In the genomic region with DNA sequence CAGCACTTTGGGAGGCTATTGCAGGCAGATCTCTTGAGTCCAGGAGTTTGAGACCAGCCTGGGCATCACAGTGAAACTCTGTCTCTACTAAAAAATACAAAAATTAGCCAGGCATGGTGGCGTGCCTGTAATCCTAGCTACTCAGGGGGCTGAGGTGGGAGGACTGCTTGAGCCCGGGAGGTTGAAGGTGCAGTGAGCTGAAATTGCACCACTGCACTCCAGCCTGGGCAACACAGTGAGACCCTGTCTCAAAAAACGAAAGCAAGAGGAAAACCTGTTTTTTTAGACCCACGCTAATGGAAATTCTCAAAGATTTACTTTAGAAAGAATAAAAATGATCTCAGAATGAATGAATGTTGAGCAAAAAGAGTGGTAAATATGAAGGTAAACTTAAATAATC, we compare ENCODE assay signal across 7 cellular contexts. TPM values are rescaled to one million over a fixed set of nuclear protein-coding genes. Genes with fewer than 3 reads are reported as not detected.
DNase-seq lines count a peak whose midpoint lies in the region; ATAC-seq and TF ChIP-seq lines count a peak whose summit lies in the region.
"Not testable (repeated sequence)": the region's sequence is repeated elsewhere in the genome, so short reads cannot be mapped to it uniquely, and the experiment has no call there.

No MANE protein-coding gene starts in this region.

- H4K5ac ChIP-seq in H9 (ENCODE audit: insufficient read length, low read depth, low read length) = not testable (repeated sequence)

- H3K27ac Mint-ChIP-seq in H9 = peak overlapping the region in 2 of 3 experiments; percentile 23 to 72; a peak in 1 of 7 replicates
- H3K27ac Mint-ChIP-seq in T-helper 17 cell = peak overlapping the region; percentile 86
- peak overlapping the region; percentile 38 for H3K27ac Mint-ChIP-seq in activated CD8-positive, alpha-beta T cell treated with anti-CD3 and anti-CD28 coated beads for 36 hours
- H3K27ac Mint-ChIP-seq in activated T-helper 2 cell treated with anti-CD3 and anti-CD28 coated beads, Interferon-gamma antibody, Interleukin-2, Interleukin-4, amounts not matched to agents 10 μg/mL and 5 μg/mL and 100 μg/mL, durations not matched to agents 14 hours and 24 hours and 36 hours = peak overlapping the region; percentile 38
- peak overlapping the region; percentile 53 for H3K27ac Mint-ChIP-seq in chondrocyte (ENCODE audit: unreplicated experiment)
- H3K27ac Mint-ChIP-seq in naive B cell = peak overlapping the region in 4 of 6 donors; percentile 64 to 83 (median 70)
- peak overlapping the region; percentile 46 for H3K27ac Mint-ChIP-seq in stimulated activated effector memory CD8-positive, alpha-beta T cell treated with anti-CD3 and anti-CD28 coated beads, Interleukin-12 subunit alpha, Interleukin-12 subunit beta, amount 100 ng/mL, for 72 hours

- TF ChIP-seq CTCF in H9 (conservative IDR thresholded peaks at IDR 0.05); activated CD8-positive, alpha-beta T cell treated with anti-CD3 and anti-CD28 coated beads for 36 hours (IDR thresholded peaks at IDR 0.05); chondrocyte (IDR thresholded peaks at IDR 0.05): not testable (repeated sequence)

- not testable (repeated sequence) for H3K4me3 Mint-ChIP-seq in H9; T-helper 17 cell; activated CD8-positive, alpha-beta T cell treated with anti-CD3 and anti-CD28 coated beads for 36 hours; activated T-helper 2 cell treated with anti-CD3 and anti-CD28 coated beads, Interferon-gamma antibody, Interleukin-2, Interleukin-4, amounts not matched to agents 10 μg/mL and 5 μg/mL and 100 μg/mL, durations not matched to agents 14 hours and 24 hours and 36 hours (ENCODE audit: low read depth); chondrocyte (ENCODE audit: unreplicated experiment); naive B cell; stimulated activated effector memory CD8-positive, alpha-beta T cell treated with anti-CD3 and anti-CD28 coated beads, Interleukin-12 subunit alpha, Interleukin-12 subunit beta, amount 100 ng/mL, for 72 hours

- H3K4me1 Mint-ChIP-seq in H9 (peaks cover 0 to 13% of the 10 kb centered on the region in 2 experiments; a peak in 2 of 4 replicates), T-helper 17 cell (peaks cover 34% of the 10 kb centered on the region), chondrocyte (ENCODE audit: low read depth) (peaks cover 43% of the 10 kb centered on the region), naive B cell (peaks cover 33 to 65% (median 56%) of the 10 kb centered on the region in 3 donors)
- peaks cover 56% of the 10 kb centered on the region for H3K4me1 Mint-ChIP-seq in activated CD8-positive, alpha-beta T cell treated with anti-CD3 and anti-CD28 coated beads for 36 hours (ENCODE audit: low read depth)
- peaks cover 21% of the 10 kb centered on the region for H3K4me1 Mint-ChIP-seq in activated T-helper 2 cell treated with anti-CD3 and anti-CD28 coated beads, Interferon-gamma antibody, Interleukin-2, Interleukin-4, amounts not matched to agents 10 μg/mL and 5 μg/mL and 100 μg/mL, durations not matched to agents 14 hours and 24 hours and 36 hours (ENCODE audit: low read depth)
- peaks cover 41% of the 10 kb centered on the region for H3K4me1 Mint-ChIP-seq in stimulated activated effector memory CD8-positive, alpha-beta T cell treated with anti-CD3 and anti-CD28 coated beads, Interleukin-12 subunit alpha, Interleukin-12 subunit beta, amount 100 ng/mL, for 72 hours

- peaks cover 24% of the 10 kb centered on the region for H3K79me1 ChIP-seq in H9 (ENCODE audit: insufficient read depth, low read depth, low read length, poor library complexity, severe bottlenecking)

- H3K4me2 ChIP-seq in H9 (ENCODE audit: insufficient read depth, insufficient read length, low read length) = not testable (repeated sequence)

- POLR2A ChIA-PET in activated CD8-positive, alpha-beta T cell treated with anti-CD3 and anti-CD28 coated beads for 36 hours (lab: Charles Lee) = interaction anchor here (1.5 kb wide), 1 partner anchor 11 kb away, joined by 4 read pairs; no protein-coding TSS in a partner anchor

- CTCF ChIA-PET in activated CD8-positive, alpha-beta T cell treated with anti-CD3 and anti-CD28 coated beads for 36 hours (lab: Charles Lee) = interaction anchor here (1.5 kb wide), 1 partner anchor 159 kb away, joined by 4 read pairs; no protein-coding TSS in a partner anchor

- intact Hi-C loops in activated CD8-positive, alpha-beta T cell treated with anti-CD3 and anti-CD28 coated beads for 36 hours (cut with micrococcal nuclease); activated T-helper 2 cell treated with anti-CD3 and anti-CD28 coated beads, Interferon-gamma antibody, Interleukin-2, Interleukin-4, amounts not matched to agents 10 μg/mL and 5 μg/mL and 100 μg/mL, durations not matched to agents 14 hours and 24 hours and 36 hours (cut with micrococcal nuclease): not testable (repeated sequence)

- DNase-seq in H9; T-helper 17 cell; activated CD8-positive, alpha-beta T cell treated with anti-CD3 and anti-CD28 coated beads for 36 hours; activated T-helper 2 cell treated with anti-CD3 and anti-CD28 coated beads, Interferon-gamma antibody, Interleukin-2, Interleukin-4, amounts not matched to agents 10 μg/mL and 5 μg/mL and 100 μg/mL, durations not matched to agents 14 hours and 24 hours and 36 hours (ENCODE audit: low spot score); chondrocyte (ENCODE audit: low spot score); naive B cell; stimulated activated effector memory CD8-positive, alpha-beta T cell treated with anti-CD3 and anti-CD28 coated beads, Interleukin-12 subunit alpha, Interleukin-12 subunit beta, amount 100 ng/mL, for 72 hours (ENCODE audit: low spot score in 2 of 2): not testable (repeated sequence)

- H3T11ph ChIP-seq in H9 (ENCODE audit: low read length) = not testable (repeated sequence)

- peaks cover 21 to 25% of the 10 kb centered on the region in 2 experiments for H3K9me3 Mint-ChIP-seq in H9
- not testable (repeated sequence) for H3K9me3 Mint-ChIP-seq in activated CD8-positive, alpha-beta T cell treated with anti-CD3 and anti-CD28 coated beads for 36 hours; chondrocyte (ENCODE audit: low read depth); naive B cell; stimulated activated effector memory CD8-positive, alpha-beta T cell treated with anti-CD3 and anti-CD28 coated beads, Interleukin-12 subunit alpha, Interleukin-12 subunit beta, amount 100 ng/mL, for 72 hours
- peaks cover 18% of the 10 kb centered on the region for H3K9me3 Mint-ChIP-seq in activated T-helper 2 cell treated with anti-CD3 and anti-CD28 coated beads, Interferon-gamma antibody, Interleukin-2, Interleukin-4, amounts not matched to agents 10 μg/mL and 5 μg/mL and 100 μg/mL, durations not matched to agents 14 hours and 24 hours and 36 hours

- H2AFZ ChIP-seq in H9 (ENCODE audit: low read length) = not testable (repeated sequence)

- H2BK5ac ChIP-seq in H9 (ENCODE audit: insufficient read length, low read length) = not testable (repeated sequence)

- not testable (repeated sequence) for ATAC-seq in T-helper 17 cell; activated CD8-positive, alpha-beta T cell treated with anti-CD3 and anti-CD28 coated beads for 36 hours; naive B cell (ENCODE audit: low read depth in 2 of 2); stimulated activated effector memory CD8-positive, alpha-beta T cell treated with anti-CD3 and anti-CD28 coated beads, Interleukin-12 subunit alpha, Interleukin-12 subunit beta, amount 100 ng/mL, for 72 hours

- H2BK12ac ChIP-seq in H9 (ENCODE audit: insufficient read length, low read depth, low read length) = not testable (repeated sequence)

- WGBS in H9 (ENCODE audit: extremely low coverage, insufficient read length, low lambda C conversion rate) = no CpG with 5 or more reads among the region's 4 CpGs

- H3K79me2 ChIP-seq in H9 (ENCODE audit: insufficient read depth, low read length) = peaks cover 26% of the 10 kb centered on the region; the same call in 1 of the 2 replicates

- H3K23ac ChIP-seq in H9 (ENCODE audit: insufficient read length, low read depth, low read length) = not testable (repeated sequence)

- H3K27me3 ChIP-seq in H9 (ENCODE audit: insufficient read depth, low read length) = not testable (repeated sequence)

- not testable (repeated sequence) for H4K8ac ChIP-seq in H9 (replicated peaks; ENCODE audit: insufficient read length, low read depth, low read length)

- H3K23me2 ChIP-seq in H9 (ENCODE audit: insufficient read length, low read depth, low read length, poor library complexity, severe bottlenecking) = not testable (repeated sequence)

- H2BK120ac ChIP-seq in H9 (ENCODE audit: low read depth, low read length, poor library complexity, severe bottlenecking) = not testable (repeated sequence)

- H3K27me3 Mint-ChIP-seq in H9 (ENCODE audit: low read depth); T-helper 17 cell; activated CD8-positive, alpha-beta T cell treated with anti-CD3 and anti-CD28 coated beads for 36 hours; activated T-helper 2 cell treated with anti-CD3 and anti-CD28 coated beads, Interferon-gamma antibody, Interleukin-2, Interleukin-4, amounts not matched to agents 10 μg/mL and 5 μg/mL and 100 μg/mL, durations not matched to agents 14 hours and 24 hours and 36 hours (ENCODE audit: low read depth); chondrocyte (ENCODE audit: low read depth); naive B cell: not testable (repeated sequence)

- not testable (repeated sequence) for H2BK20ac ChIP-seq in H9 (ENCODE audit: low read depth, low read length, poor library complexity, severe bottlenecking)

- H3K36me3 Mint-ChIP-seq in H9 (ENCODE audit: insufficient read depth in 1 of 3, low read depth in 3 of 3) (peaks cover 37 to 48% (median 43%) of the 10 kb centered on the region in 3 experiments), naive B cell (peaks cover 0 to 19% of the 10 kb centered on the region in 2 donors)
- not testable (repeated sequence) for H3K36me3 Mint-ChIP-seq in T-helper 17 cell (ENCODE audit: low read depth); chondrocyte (ENCODE audit: low read depth)
- peaks cover 55% of the 10 kb centered on the region for H3K36me3 Mint-ChIP-seq in activated CD8-positive, alpha-beta T cell treated with anti-CD3 and anti-CD28 coated beads for 36 hours (ENCODE audit: low read depth)
- H3K36me3 Mint-ChIP-seq in activated T-helper 2 cell treated with anti-CD3 and anti-CD28 coated beads, Interferon-gamma antibody, Interleukin-2, Interleukin-4, amounts not matched to agents 10 μg/mL and 5 μg/mL and 100 μg/mL, durations not matched to agents 14 hours and 24 hours and 36 hours (ENCODE audit: low read depth) = peaks cover 70% of the 10 kb centered on the region
- H3K36me3 Mint-ChIP-seq in stimulated activated effector memory CD8-positive, alpha-beta T cell treated with anti-CD3 and anti-CD28 coated beads, Interleukin-12 subunit alpha, Interleukin-12 subunit beta, amount 100 ng/mL, for 72 hours = peaks cover 81% of the 10 kb centered on the region

- not testable (repeated sequence) for H4K20me1 ChIP-seq in H9 (ENCODE audit: control insufficient read depth, insufficient read depth, insufficient read length)

- not testable (repeated sequence) for H3K18ac ChIP-seq in H9 (ENCODE audit: insufficient read length, low read depth, low read length)

- H2BK15ac ChIP-seq in H9 (ENCODE audit: low read depth, low read length) = not testable (repeated sequence)

- not testable (repeated sequence) for H3K4me1 ChIP-seq in H9 (ENCODE audit: insufficient read depth, low read length)

- H3K9ac ChIP-seq in H9 (ENCODE audit: extremely low read depth, insufficient read length, low read length) = not testable (repeated sequence)

- H3K14ac ChIP-seq in H9 (ENCODE audit: insufficient read depth, low read length) = not testable (repeated sequence)

- H2AK5ac ChIP-seq in H9 (ENCODE audit: insufficient read length, low read length) = not testable (repeated sequence)

- not testable (repeated sequence) for H3K56ac ChIP-seq in H9 (ENCODE audit: insufficient read length, low read depth, low read length)

- not testable (repeated sequence) for H4K91ac ChIP-seq in H9 (ENCODE audit: insufficient read length, low read depth, low read length)

- not testable (repeated sequence) for H3K9me3 ChIP-seq in H9 (ENCODE audit: control insufficient read depth, low read depth, low read length); T-helper 17 cell (ENCODE audit: control insufficient read depth, low read length, poor library complexity, severe bottlenecking)

- not testable (repeated sequence) for H3K27ac ChIP-seq in H9 (ENCODE audit: insufficient read length, low read depth, low read length)

- not testable (repeated sequence) for H3K4ac ChIP-seq in H9 (ENCODE audit: low read depth, low read length)

RNA-seq across cellular contexts. Expression of a gene that starts 13.7 kb away (rescaled TPM):
- total RNA-seq in H9 (2021) (61.8 and 62.4 TPM in 2 replicates), T-helper 17 cell (10 to 100 TPM; 51.2 to 63.7 TPM), chondrocyte (75.5 to 77.8 TPM (median 77.1 TPM) in 3 replicates)
- total RNA-seq in activated CD8-positive, alpha-beta T cell treated with anti-CD3 and anti-CD28 coated beads for 36 hours = 10 to 100 TPM; 56.8 to 59.2 TPM
- total RNA-seq in activated T-helper 2 cell treated with anti-CD3 and anti-CD28 coated beads, Interferon-gamma antibody, Interleukin-2, Interleukin-4, amounts not matched to agents 10 μg/mL and 5 μg/mL and 100 μg/mL, durations not matched to agents 14 hours and 24 hours and 36 hours = 68.6 and 69.2 TPM in 2 replicates
- polyA plus RNA-seq in naive B cell (ENCODE audit: low read depth in 6 of 6) = 100 to 1,000 TPM in 4 of 6 donors, 10 to 100 TPM in 2; 95.4 to 125 (median 107) TPM
